11 cellular contexts compared by ENCODE assay signal in genomic region chr6:157221817-157222175, GRCh38.
DNase-seq lines count a peak whose midpoint lies in the region; ATAC-seq, FAIRE-seq and TF ChIP-seq lines count a peak whose summit lies in the region.
"Had no signal": no experiment of that assay in that cellular context is flagged by ENCODE, and none has a peak within 500 bp of the region (broad histone marks: within the 10 kb centered on the region; RNA-seq: fewer than 3 reads in every experiment).

No MANE protein-coding gene starts in this region.

- no TSS peak for BruUV-seq in HepG2 (replicated peaks; lab: Mats Ljungman, UMichigan)

- H3K36me3 ChIP-seq in HepG2 (replicated peaks in 1 of 2; ENCODE audit: control insufficient read depth in 1 of 2, insufficient read depth in 2 of 2, low read length in 2 of 2) (no peaks in the 10 kb centered on the region), right lobe of liver (no peaks in the 10 kb centered on the region)
- H3K36me3 ChIP-seq: upper lobe of left lung had no signal

- H3K27ac ChIP-seq in HepG2 (ENCODE audit: extremely low read length, insufficient read depth, low read length) = no peak overlapping the region
- no peak overlapping the region for H3K27ac ChIP-seq in right lobe of liver

- H2AFZ ChIP-seq in HepG2 (ENCODE audit: low read length) = no peak overlapping the region

- H3K27ac Mint-ChIP-seq in activated CD8-positive, alpha-beta T cell treated with anti-CD3 and anti-CD28 coated beads for 36 hours = peak overlapping the region; percentile 69
- no peak overlapping the region for H3K27ac Mint-ChIP-seq in memory B cell

- no peaks in the 10 kb centered on the region for H3K9me3 Mint-ChIP-seq in activated CD8-positive, alpha-beta T cell treated with anti-CD3 and anti-CD28 coated beads for 36 hours
- H3K9me3 Mint-ChIP-seq in memory B cell = no peaks in the 10 kb centered on the region

- POLR2A ChIA-PET in HepG2 (lab: Yijun Ruan, JAX) = no interaction called here
- POLR2A ChIA-PET in activated CD8-positive, alpha-beta T cell treated with anti-CD3 and anti-CD28 coated beads for 36 hours (lab: Charles Lee) = interaction anchor here (0.6 kb wide), 1 partner anchor 589 kb away, joined by 3 read pairs; no protein-coding TSS in a partner anchor

- peaks cover 15% of the 10 kb centered on the region for H3K4me1 Mint-ChIP-seq in activated CD8-positive, alpha-beta T cell treated with anti-CD3 and anti-CD28 coated beads for 36 hours (ENCODE audit: low read depth)
- peaks cover 24% of the 10 kb centered on the region for H3K4me1 Mint-ChIP-seq in memory B cell

- no peak for TF ChIP-seq RAD21 in HepG2 (CRISPR knock-in tag; IDR thresholded peaks at IDR 0.05)

- no peaks in the 10 kb centered on the region for H3K27me3 Mint-ChIP-seq in activated CD8-positive, alpha-beta T cell treated with anti-CD3 and anti-CD28 coated beads for 36 hours
- H3K27me3 Mint-ChIP-seq in memory B cell = no peaks in the 10 kb centered on the region

- no peak overlapping the region for H3K4me3 ChIP-seq in HepG2 (replicated peaks in 1 of 3; ENCODE audit: insufficient read depth in 1 of 3, low read depth in 2 of 3, low read length in 3 of 3)
- H3K4me3 ChIP-seq in right lobe of liver = no peak overlapping the region

- 70% methylated on average over 11 of the region's 11 CpGs for WGBS in HepG2 (ENCODE audit: low lambda C conversion rate)
- 61% methylated on average over 3 of the region's 11 CpGs for WGBS in right lobe of liver (ENCODE audit: insufficient coverage, low coverage, low lambda C conversion rate, missing lambda C conversion rate)

- FAIRE-seq in HepG2 (lab: Jason Lieb, UNC) = no peak
- FAIRE-seq in GM12891 (lab: Jason Lieb, UNC) = no peak
- FAIRE-seq: endometrium had no signal

- DNase-seq in HepG2 (ENCODE audit: low spot score) (no peak), right lobe of liver (no peak), memory B cell (ENCODE audit: low spot score in 2 of 2) (no peak), G401 (ENCODE audit: low spot score) (no peak), DMS79 treated with DMSO at 0.1 percent for 48 hours (lab: John Stamatoyannopoulos, UW) (no peak), HPDE6-E6E7 (ENCODE audit: extremely low spot score) (no peak), GM12891 (ENCODE audit: insufficient read length, low spot score) (no peak)
- no peak for DNase-seq in activated CD8-positive, alpha-beta T cell treated with anti-CD3 and anti-CD28 coated beads for 36 hours
- DNase-seq: amniotic stem cell had no signal

- no peaks in the 10 kb centered on the region for H3K79me2 ChIP-seq in HepG2 (ENCODE audit: insufficient read depth, low read length)

- H3K9ac ChIP-seq in HepG2 (ENCODE audit: insufficient read depth, low read depth, low read length) = no peak overlapping the region

- peak overlapping the region; percentile 75 for H3K4me2 ChIP-seq in HepG2 (ENCODE audit: low read depth, low read length)

- H3K27me3 ChIP-seq in HepG2 (ENCODE audit: control insufficient read depth in 1 of 2, insufficient read depth in 2 of 2, low read length in 2 of 2) = peaks cover 14 to 60% of the 10 kb centered on the region in 2 experiments
- H3K27me3 ChIP-seq in right lobe of liver = no peaks in the 10 kb centered on the region
- H3K27me3 ChIP-seq: upper lobe of left lung had no signal

- H3K9me3 ChIP-seq in HepG2 (ENCODE audit: low read length) (no peaks in the 10 kb centered on the region), right lobe of liver (no peaks in the 10 kb centered on the region)
- H3K9me3 ChIP-seq: upper lobe of left lung had no signal

- TF ChIP-seq EP300 in HepG2 (IDR thresholded peaks at IDR 0.05; ENCODE audit: low read depth in 2 of 2, low read length in 2 of 2) = no peak
- TF ChIP-seq EP300 in HepG2 (CRISPR knock-in tag; IDR thresholded peaks at IDR 0.05; ENCODE audit: borderline replicate concordance) = no peak

- no peaks in the 10 kb centered on the region for H4K20me1 ChIP-seq in HepG2 (ENCODE audit: insufficient read depth, low read length)

- no peak for TF ChIP-seq POLR2A in HepG2 (IDR thresholded peaks at IDR 0.05; ENCODE audit: insufficient read depth in 1 of 2, low read depth in 2 of 2, low read length in 2 of 2)
- no peak for TF ChIP-seq POLR2A in right lobe of liver (IDR thresholded peaks at IDR 0.05)
- no peak for TF ChIP-seq POLR2A in GM12891 (IDR thresholded peaks at IDR 0.05; ENCODE audit: low read depth, low read length)

- CTCF ChIA-PET in HepG2 (lab: Yijun Ruan, JAX; ENCODE audit: low intra/inter-chr PET ratio, low total read pairs) = no interaction called here
- CTCF ChIA-PET in activated CD8-positive, alpha-beta T cell treated with anti-CD3 and anti-CD28 coated beads for 36 hours (lab: Charles Lee) = interaction anchor here (2.0 kb wide), 1 partner anchor 14 kb away, joined by 16 read pairs; no protein-coding TSS in a partner anchor

- peak overlapping the region; percentile 76 for H3K4me3 Mint-ChIP-seq in activated CD8-positive, alpha-beta T cell treated with anti-CD3 and anti-CD28 coated beads for 36 hours
- peak overlapping the region; percentile 76 for H3K4me3 Mint-ChIP-seq in memory B cell

- TF ChIP-seq CTCF in HepG2 (CRISPR knock-in tag; IDR thresholded peaks at IDR 0.05) (no peak), right lobe of liver (IDR thresholded peaks at IDR 0.05) (no peak)
- TF ChIP-seq CTCF in activated CD8-positive, alpha-beta T cell treated with anti-CD3 and anti-CD28 coated beads for 36 hours (IDR thresholded peaks at IDR 0.05) = no peak

- ATAC-seq in HepG2 (peak; percentile 12), right lobe of liver (no peak), memory B cell (ENCODE audit: low read depth) (no peak)
- ATAC-seq in activated CD8-positive, alpha-beta T cell treated with anti-CD3 and anti-CD28 coated beads for 36 hours = peak; percentile 8

- in situ Hi-C loops in HepG2 (cut with HindIII; ENCODE audit: extremely low pct_ligation_motif_present, low pct_unique_long_range_greater_than_20kb) (no loop called here), G401 (cut with HindIII; ENCODE audit: low sequenced_read_pairs) (no loop called here)

- no peaks in the 10 kb centered on the region for H3K36me3 Mint-ChIP-seq in activated CD8-positive, alpha-beta T cell treated with anti-CD3 and anti-CD28 coated beads for 36 hours (ENCODE audit: low read depth)
- no peaks in the 10 kb centered on the region for H3K36me3 Mint-ChIP-seq in memory B cell

- intact Hi-C loops in HepG2 (cut with micrococcal nuclease; ENCODE audit: unreplicated experiment) (loop anchor here (2.0 kb wide), 1 partner anchor 51 kb away; no protein-coding TSS in a partner anchor), right lobe of liver (cut with DNase I) (no loop called here)
- intact Hi-C loops in activated CD8-positive, alpha-beta T cell treated with anti-CD3 and anti-CD28 coated beads for 36 hours (cut with micrococcal nuclease) = no loop called here

- H3K4me1 ChIP-seq in HepG2 (ENCODE audit: insufficient read depth, low read length) = peaks cover 23% of the 10 kb centered on the region
- no peaks in the 10 kb centered on the region for H3K4me1 ChIP-seq in right lobe of liver

TF ChIP-seq in HepG2, 621 proteins besides CTCF, POLR2A, EP300 and RAD21 (continues in another document):
- TF ChIP-seq BRF2 (CRISPR knock-in tag; IDR thresholded peaks at IDR 0.05) = no peak
- TF ChIP-seq ZGPAT (CRISPR knock-in tag; IDR thresholded peaks at IDR 0.05) = no peak
- TF ChIP-seq ZNF430 (CRISPR knock-in tag; IDR thresholded peaks at IDR 0.05) = no peak
- TF ChIP-seq ZNF619 (CRISPR knock-in tag; IDR thresholded peaks at IDR 0.05) = 0 out of 2 replicates have a peak, but pooled peaks have one; percentile 33

TF ChIP-seq in GM12891, 5 proteins besides CTCF, POLR2A, EP300 and RAD21:
- TF ChIP-seq POLR2AphosphoS5 (IDR thresholded peaks at IDR 0.05; ENCODE audit: low read depth, low read length) (no peak), TAF1 (IDR thresholded peaks at IDR 0.05; ENCODE audit: low read depth, low read length) (no peak), SPI1 (IDR thresholded peaks at IDR 0.05; ENCODE audit: low read depth, low read length) (no peak), POU2F2 (IDR thresholded peaks at IDR 0.05; ENCODE audit: low read depth, low read length) (no peak), PAX5 (IDR thresholded peaks at IDR 0.05; ENCODE audit: insufficient read depth, low read length, severe bottlenecking) (no peak)

Comparison
In these comparisons a context has a peak if more than half of its experiments do, and no peak if none do; other contexts are left out.
1. ATAC-seq: peak in HepG2 (single experiment) and activated CD8-positive, alpha-beta T cell treated with anti-CD3 and anti-CD28 coated beads for 36 hours (single experiment); none in right lobe of liver (0 of 4) and memory B cell (single experiment).